ENCODE assay signal across 1 cellular context in genomic region chr16:69330286-69331109, GRCh38.
TF ChIP-seq lines count a peak whose summit lies in the region.

PDF (minus strand) TSS chr16:69330588; CDS start chr16:69330570, 18 bp downstream.

TF ChIP-seq in HepG2, 621 proteins besides CTCF, POLR2A, EP300 and RAD21 (continued from another document and continues in another):
- TF ChIP-seq, protein P1, sequence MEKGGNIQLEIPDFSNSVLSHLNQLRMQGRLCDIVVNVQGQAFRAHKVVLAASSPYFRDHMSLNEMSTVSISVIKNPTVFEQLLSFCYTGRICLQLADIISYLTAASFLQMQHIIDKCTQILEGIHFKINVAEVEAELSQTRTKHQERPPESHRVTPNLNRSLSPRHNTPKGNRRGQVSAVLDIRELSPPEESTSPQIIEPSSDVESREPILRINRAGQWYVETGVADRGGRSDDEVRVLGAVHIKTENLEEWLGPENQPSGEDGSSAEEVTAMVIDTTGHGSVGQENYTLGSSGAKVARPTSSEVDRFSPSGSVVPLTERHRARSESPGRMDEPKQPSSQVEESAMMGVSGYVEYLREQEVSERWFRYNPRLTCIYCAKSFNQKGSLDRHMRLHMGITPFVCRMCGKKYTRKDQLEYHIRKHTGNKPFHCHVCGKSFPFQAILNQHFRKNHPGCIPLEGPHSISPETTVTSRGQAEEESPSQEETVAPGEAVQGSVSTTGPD (CRISPR knock-in tag; IDR thresholded peaks at IDR 0.05), result no peak
- TF ChIP-seq ZNF44 (CRISPR knock-in tag; IDR thresholded peaks at IDR 0.05) (peak; percentile 98), CCAR2 (optimal IDR thresholded peaks at IDR 0.05; ENCODE audit: low read depth, low read length) (no peak), ZSCAN25 (CRISPR knock-in tag; IDR thresholded peaks at IDR 0.05) (no peak), CEBPG (CRISPR knock-in tag; IDR thresholded peaks at IDR 0.05) (peak; percentile 54), GATAD1 (CRISPR knock-in tag; IDR thresholded peaks at IDR 0.05) (peak; percentile 92), GATAD2A (CRISPR knock-in tag; IDR thresholded peaks at IDR 0.05) (peak; percentile 43; the same call in 1 of the 2 replicates), ZBED4 (CRISPR knock-in tag; IDR thresholded peaks at IDR 0.05; ENCODE audit: borderline replicate concordance) (peak; percentile 55; the same call in 1 of the 2 replicates), TAF1 (CRISPR knock-in tag; IDR thresholded peaks at IDR 0.05) (peak; percentile 92), SNAPC2 (CRISPR knock-in tag; IDR thresholded peaks at IDR 0.05) (no peak; the same call in 1 of the 2 replicates), JUND (CRISPR knock-in tag; IDR thresholded peaks at IDR 0.05) (peak; percentile 25; the same call in 1 of the 2 replicates), CENPX (CRISPR knock-in tag; IDR thresholded peaks at IDR 0.05) (no peak), MTA3 (CRISPR knock-in tag; IDR thresholded peaks at IDR 0.05) (no peak), ASH2L (IDR thresholded peaks at IDR 0.05; ENCODE audit: insufficient read length, low read depth, low read length) (peak; percentile 92), ZNF124 (CRISPR knock-in tag; IDR thresholded peaks at IDR 0.05) (peak; percentile 80), ZIK1 (CRISPR knock-in tag; IDR thresholded peaks at IDR 0.05; ENCODE audit: borderline replicate concordance, low read depth) (0 out of 2 replicates have a peak, but pooled peaks have one; percentile 20), MAFG (CRISPR knock-in tag; IDR thresholded peaks at IDR 0.05) (no peak), NR1H2 (CRISPR knock-in tag; IDR thresholded peaks at IDR 0.05; ENCODE audit: borderline replicate concordance, low read depth) (no peak), ZNF318 (CRISPR knock-in tag; IDR thresholded peaks at IDR 0.05) (no peak), ZFP36L1 (CRISPR knock-in tag; IDR thresholded peaks at IDR 0.05) (peak; percentile 33; the same call in 1 of the 2 replicates), ZNF407 (CRISPR knock-in tag; IDR thresholded peaks at IDR 0.05; ENCODE audit: not compliant biosample characterization) (peak; percentile 92), FOXO4 (CRISPR knock-in tag; conservative IDR thresholded peaks at IDR 0.05) (no peak), YEATS4 (CRISPR knock-in tag; IDR thresholded peaks at IDR 0.05; ENCODE audit: borderline replicate concordance) (peak; percentile 95), ZNF160 (CRISPR knock-in tag; IDR thresholded peaks at IDR 0.05) (peak; percentile 91), BCL3 (CRISPR knock-in tag; IDR thresholded peaks at IDR 0.05) (peak; percentile 73), KDM2A (CRISPR knock-in tag; IDR thresholded peaks at IDR 0.05; ENCODE audit: borderline replicate concordance, low read depth) (peak; percentile 99), MIXL1 (CRISPR knock-in tag; IDR thresholded peaks at IDR 0.05) (peak; percentile 80; the same call in 1 of the 2 replicates)
- TF ChIP-seq, protein P2, sequence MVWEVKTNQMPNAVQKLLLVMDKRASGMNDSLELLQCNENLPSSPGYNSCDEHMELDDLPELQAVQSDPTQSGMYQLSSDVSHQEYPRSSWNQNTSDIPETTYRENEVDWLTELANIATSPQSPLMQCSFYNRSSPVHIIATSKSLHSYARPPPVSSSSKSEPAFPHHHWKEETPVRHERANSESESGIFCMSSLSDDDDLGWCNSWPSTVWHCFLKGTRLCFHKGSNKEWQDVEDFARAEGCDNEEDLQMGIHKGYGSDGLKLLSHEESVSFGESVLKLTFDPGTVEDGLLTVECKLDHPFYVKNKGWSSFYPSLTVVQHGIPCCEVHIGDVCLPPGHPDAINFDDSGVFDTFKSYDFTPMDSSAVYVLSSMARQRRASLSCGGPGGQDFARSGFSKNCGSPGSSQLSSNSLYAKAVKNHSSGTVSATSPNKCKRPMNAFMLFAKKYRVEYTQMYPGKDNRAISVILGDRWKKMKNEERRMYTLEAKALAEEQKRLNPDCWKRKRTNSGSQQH (CRISPR knock-in tag; IDR thresholded peaks at IDR 0.05; ENCODE audit: low read depth), result 0 out of 2 replicates have a peak, but pooled peaks have one; percentile 19
